In genomic region chrX:115226929-115227328, GRCh38 we compare ENCODE assay signal across 9 cellular contexts. TPM values are rescaled to one million over a fixed set of nuclear protein-coding genes. Genes with fewer than 3 reads are reported as not detected.
A peak's percentile ranks its signal among the peaks of the same experiment; 100 is the strongest.
DNase-seq lines count a peak whose midpoint lies in the region; ATAC-seq, FAIRE-seq and TF ChIP-seq lines count a peak whose summit lies in the region.
"Had no signal": no experiment of that assay in that cellular context is flagged by ENCODE, and none has a peak within 500 bp of the region (broad histone marks: within the 10 kb centered on the region; RNA-seq: fewer than 3 reads in every experiment).

No MANE protein-coding gene starts in this region.

- POLR2A ChIA-PET in IMR-90 (lab: Charles Lee; ENCODE audit: unreplicated experiment), result no interaction called here
- POLR2A ChIA-PET in HepG2 (lab: Yijun Ruan, JAX), result no interaction called here

- H3K14ac ChIP-seq in IMR-90 (replicated peaks; ENCODE audit: low read depth, low read length), result no peak overlapping the region

- H3K9ac ChIP-seq in IMR-90 (ENCODE audit: low read depth, low read length) (no peak overlapping the region), HepG2 (ENCODE audit: insufficient read depth, low read depth, low read length) (no peak overlapping the region)

- peaks cover 4 to 5% of the 10 kb centered on the region in 2 experiments; a peak in 3 of 4 replicates for H3K79me1 ChIP-seq in IMR-90 (ENCODE audit: low read depth in 1 of 2, low read length in 2 of 2)

- DNase-seq in EH (ENCODE audit: low read depth) (peak; percentile 18), IMR-90 (peak; percentile 28), HepG2 (ENCODE audit: low spot score) (peak; percentile 33), suprapubic skin (ENCODE audit: low spot score in 2 of 2) (no peak), natural killer cell (no peak), germinal center (ENCODE audit: low spot score) (no peak)
- no peak for DNase-seq in stimulated activated naive CD8-positive, alpha-beta T cell treated with anti-CD3 and anti-CD28 coated beads, Interleukin-15, amount 100 ng/mL, for 72 hours

- BruUV-seq in IMR-90 (replicated peaks; lab: Mats Ljungman, UMichigan) (no TSS peak), HepG2 (replicated peaks; lab: Mats Ljungman, UMichigan) (no TSS peak)

- H3K4me1 Mint-ChIP-seq in natural killer cell, result no peaks in the 10 kb centered on the region
- H3K4me1 Mint-ChIP-seq in stimulated activated naive CD8-positive, alpha-beta T cell treated with anti-CD3 and anti-CD28 coated beads, Interleukin-15, amount 100 ng/mL, for 72 hours, result no peaks in the 10 kb centered on the region

- no peak overlapping the region for H4K91ac ChIP-seq in IMR-90 (ENCODE audit: insufficient read depth, low read depth, low read length)

- no CpG with 5 or more reads among the region's 1 CpG for WGBS in IMR-90 (ENCODE audit: extremely low coverage in 2 of 2, insufficient read length in 1 of 2), 2 experiments
- 0% methylated on average over 1 of the region's 1 CpG for WGBS in HepG2 (ENCODE audit: low lambda C conversion rate)
- WGBS in suprapubic skin, result 31% methylated on average over 1 of the region's 1 CpG

- H3K4me2 ChIP-seq in IMR-90 (ENCODE audit: low read depth, low read length) (no peak overlapping the region), HepG2 (ENCODE audit: low read depth, low read length) (no peak overlapping the region)

- H4K8ac ChIP-seq in IMR-90 (ENCODE audit: low read depth in 2 of 2, low read length in 2 of 2), result no peak overlapping the region

- no peak overlapping the region for H4K5ac ChIP-seq in IMR-90 (ENCODE audit: low read depth, low read length)

- H2AK5ac ChIP-seq in IMR-90 (ENCODE audit: low read depth, low read length), result no peak overlapping the region

- no peak overlapping the region for H3K23ac ChIP-seq in IMR-90 (ENCODE audit: low read depth, low read length)

- H3K4ac ChIP-seq in IMR-90 (ENCODE audit: low read depth, low read length), result no peak overlapping the region

- no peaks in the 10 kb centered on the region for H3K9me1 ChIP-seq in IMR-90 (ENCODE audit: insufficient read depth, low read length)

- H4K20me1 ChIP-seq in IMR-90 (ENCODE audit: insufficient read depth, low read length) (peaks cover 8% of the 10 kb centered on the region; the same call in 1 of the 2 replicates), HepG2 (ENCODE audit: insufficient read depth, low read length) (no peaks in the 10 kb centered on the region)

- in situ Hi-C loops in IMR-90 (cut with MboI; ENCODE audit: low sequenced_read_pairs) (no loop called here), HepG2 (cut with HindIII; ENCODE audit: extremely low pct_ligation_motif_present, low pct_unique_long_range_greater_than_20kb) (no loop called here)

- H3K9me3 Mint-ChIP-seq in natural killer cell, result no peaks in the 10 kb centered on the region
- H3K9me3 Mint-ChIP-seq in stimulated activated naive CD8-positive, alpha-beta T cell treated with anti-CD3 and anti-CD28 coated beads, Interleukin-15, amount 100 ng/mL, for 72 hours, result no peaks in the 10 kb centered on the region
- H3K9me3 Mint-ChIP-seq: stimulated activated naive CD8-positive, alpha-beta T cell treated with anti-CD3 and anti-CD28 coated beads, Interleukin-15, Interleukin-2, amounts not matched to agents 100 ng/mL and 50 ng/mL, for 24 hours had no signal

- TF ChIP-seq RAD21 in IMR-90 (IDR thresholded peaks at IDR 0.05; ENCODE audit: low read length) (peak; percentile 54), HepG2 (CRISPR knock-in tag; IDR thresholded peaks at IDR 0.05) (no peak)

- H3K4me1 ChIP-seq in IMR-90 (ENCODE audit: control insufficient read depth, insufficient read depth, low read length), result no peaks in the 10 kb centered on the region
- no peaks in the 10 kb centered on the region for H3K4me1 ChIP-seq in HepG2 (ENCODE audit: insufficient read depth, low read length)
- H3K4me1 ChIP-seq in suprapubic skin, result no peaks in the 10 kb centered on the region

- intact Hi-C loops in IMR-90 (cut with micrococcal nuclease), result loop anchor here (2.0 to 10.0 kb wide), 2 partner anchors 58 to 448 kb away; no protein-coding TSS in a partner anchor
- intact Hi-C loops in HepG2 (cut with micrococcal nuclease; ENCODE audit: unreplicated experiment), result no loop called here
- intact Hi-C loops in natural killer cell (cut with micrococcal nuclease), result no loop called here

- dilution Hi-C loops in IMR-90 (cut with HindIII; ENCODE audit: low sequenced_read_pairs, unreplicated experiment), result no loop called here

- no peak overlapping the region for H3K27ac Mint-ChIP-seq in natural killer cell
- H3K27ac Mint-ChIP-seq in stimulated activated naive CD8-positive, alpha-beta T cell treated with anti-CD3 and anti-CD28 coated beads, Interleukin-15, amount 100 ng/mL, for 72 hours, result no peak overlapping the region
- H3K27ac Mint-ChIP-seq: stimulated activated naive CD8-positive, alpha-beta T cell treated with anti-CD3 and anti-CD28 coated beads, Interleukin-15, Interleukin-2, amounts not matched to agents 100 ng/mL and 50 ng/mL, for 24 hours had no signal

- H2BK15ac ChIP-seq in IMR-90 (ENCODE audit: low read depth, low read length), result no peak overlapping the region

- no peak overlapping the region for H2BK20ac ChIP-seq in IMR-90 (ENCODE audit: low read depth, low read length)

- no peak for TF ChIP-seq POLR2A in IMR-90 (IDR thresholded peaks at IDR 0.05; ENCODE audit: low read depth, low read length)
- TF ChIP-seq POLR2A in HepG2 (IDR thresholded peaks at IDR 0.05; ENCODE audit: insufficient read depth in 1 of 2, low read depth in 2 of 2, low read length in 2 of 2), result no peak
- no peak for TF ChIP-seq POLR2A in suprapubic skin (IDR thresholded peaks at IDR 0.05)

- CTCF ChIA-PET in IMR-90 (lab: Yijun Ruan, JAX) (no interaction called here), HepG2 (lab: Yijun Ruan, JAX; ENCODE audit: low intra/inter-chr PET ratio, low total read pairs) (no interaction called here)

- peaks cover 10 to 48% of the 10 kb centered on the region in 2 donors for H3K27me3 Mint-ChIP-seq in natural killer cell (ENCODE audit: low read depth in 2 of 2)
- H3K27me3 Mint-ChIP-seq in stimulated activated naive CD8-positive, alpha-beta T cell treated with anti-CD3 and anti-CD28 coated beads, Interleukin-15, amount 100 ng/mL, for 72 hours, result peaks cover 14% of the 10 kb centered on the region

- H3K27me3 ChIP-seq in IMR-90 (ENCODE audit: control insufficient read depth, insufficient read depth, low read length) (no peaks in the 10 kb centered on the region), HepG2 (ENCODE audit: control insufficient read depth in 1 of 2, insufficient read depth in 2 of 2, low read length in 2 of 2) (no peaks in the 10 kb centered on the region), suprapubic skin (no peaks in the 10 kb centered on the region)

- no peak overlapping the region for H2AFZ ChIP-seq in IMR-90 (replicated peaks; ENCODE audit: low read length, poor library complexity)
- H2AFZ ChIP-seq in HepG2 (ENCODE audit: low read length), result no peak overlapping the region

- TF ChIP-seq EP300 in HepG2 (IDR thresholded peaks at IDR 0.05; ENCODE audit: low read depth in 2 of 2, low read length in 2 of 2), result no peak
- no peak for TF ChIP-seq EP300 in HepG2 (CRISPR knock-in tag; IDR thresholded peaks at IDR 0.05; ENCODE audit: borderline replicate concordance)
- TF ChIP-seq EP300 in suprapubic skin (IDR thresholded peaks at IDR 0.05), result no peak

- H3K56ac ChIP-seq in IMR-90 (ENCODE audit: extremely low read depth, insufficient read depth, low read length), result no peak overlapping the region

- no peak overlapping the region for H3K4me3 Mint-ChIP-seq in natural killer cell
- no peak overlapping the region for H3K4me3 Mint-ChIP-seq in stimulated activated naive CD8-positive, alpha-beta T cell treated with anti-CD3 and anti-CD28 coated beads, Interleukin-15, amount 100 ng/mL, for 72 hours
- H3K4me3 Mint-ChIP-seq: stimulated activated naive CD8-positive, alpha-beta T cell treated with anti-CD3 and anti-CD28 coated beads, Interleukin-15, Interleukin-2, amounts not matched to agents 100 ng/mL and 50 ng/mL, for 24 hours had no signal

- H3K18ac ChIP-seq in IMR-90 (ENCODE audit: low read depth, low read length), result no peak overlapping the region

- H3K79me2 ChIP-seq in HepG2 (ENCODE audit: insufficient read depth, low read length), result no peaks in the 10 kb centered on the region

- no peak overlapping the region for H2AK9ac ChIP-seq in IMR-90 (replicated peaks; ENCODE audit: low read depth, low read length, poor library complexity)

- peak; percentile 57 for FAIRE-seq in HepG2 (lab: Jason Lieb, UNC)

- H3K36me3 Mint-ChIP-seq in natural killer cell, result no peaks in the 10 kb centered on the region

- no peak overlapping the region for H2BK5ac ChIP-seq in IMR-90 (ENCODE audit: low read depth, low read length, poor library complexity, severe bottlenecking)

- no peaks in the 10 kb centered on the region for H3K36me3 ChIP-seq in IMR-90 (ENCODE audit: control insufficient read depth, insufficient read depth, low read length)
- H3K36me3 ChIP-seq in HepG2 (replicated peaks in 1 of 2; ENCODE audit: control insufficient read depth in 1 of 2, insufficient read depth in 2 of 2, low read length in 2 of 2), result no peaks in the 10 kb centered on the region
- H3K36me3 ChIP-seq in suprapubic skin, result no peaks in the 10 kb centered on the region

- H3K9me3 ChIP-seq in IMR-90 (ENCODE audit: control insufficient read depth, insufficient read depth, low read length) (no peaks in the 10 kb centered on the region), HepG2 (ENCODE audit: low read length) (no peaks in the 10 kb centered on the region), suprapubic skin (no peaks in the 10 kb centered on the region)

- peak; percentile 53 for TF ChIP-seq CTCF in IMR-90 (conservative IDR thresholded peaks at IDR 0.05; ENCODE audit: low read depth, low read length)
- TF ChIP-seq CTCF in VCaP (conservative IDR thresholded peaks at IDR 0.05), result peak; percentile 59
- peak; percentile 49 for TF ChIP-seq CTCF in HepG2 (CRISPR knock-in tag; IDR thresholded peaks at IDR 0.05)
- TF ChIP-seq CTCF in suprapubic skin (IDR thresholded peaks at IDR 0.05), result no peak
- no peak for TF ChIP-seq CTCF in natural killer cell (IDR thresholded peaks at IDR 0.05)

- H3K27ac ChIP-seq in IMR-90 (ENCODE audit: insufficient read depth, low read length), result no peak overlapping the region
- H3K27ac ChIP-seq in VCaP, result no peak overlapping the region
- H3K27ac ChIP-seq in HepG2 (ENCODE audit: extremely low read length, insufficient read depth, low read length), result no peak overlapping the region
- no peak overlapping the region for H3K27ac ChIP-seq in suprapubic skin

- H2BK120ac ChIP-seq in IMR-90 (ENCODE audit: low read depth, low read length), result no peak overlapping the region

- ATAC-seq in IMR-90 (ENCODE audit: low read depth) (peak; percentile 62), HepG2 (peak; percentile 79), natural killer cell (no peak)
- no peak for ATAC-seq in stimulated activated naive CD8-positive, alpha-beta T cell treated with anti-CD3 and anti-CD28 coated beads, Interleukin-15, amount 100 ng/mL, for 72 hours

- no peak overlapping the region for H3K4me3 ChIP-seq in IMR-90 (ENCODE audit: insufficient read depth, low read depth, low read length)
- no peak overlapping the region for H3K4me3 ChIP-seq in HepG2 (replicated peaks in 1 of 3; ENCODE audit: insufficient read depth in 1 of 3, low read depth in 2 of 3, low read length in 3 of 3)
- H3K4me3 ChIP-seq in suprapubic skin, result no peak overlapping the region

RNA-seq across cellular contexts. Expression of gene LRCH2, which starts 7.0 kb away (rescaled TPM):
- 4.3 and 8.1 TPM in 2 replicates for total RNA-seq in IMR-90 (2012; rRNA removed)
- 1.8 and 2.6 TPM in 2 replicates for polyA plus RNA-seq in IMR-90 (2012; rRNA removed)
- polyA plus RNA-seq in IMR-90 (2012; cell fraction: cytosol; rRNA removed), result 0.32 TPM in 2 replicates
- 0.27 and 2.4 TPM in 2 replicates for polyA plus RNA-seq in IMR-90 (2012; cell fraction: nucleus; rRNA removed; ENCODE audit: low replicate concordance)
- not detected in 2 replicates for total RNA-seq in HepG2 (2016; rRNA removed; fragmentation: Illumina TruSeq; extraction: Trizol)
- total RNA-seq in HepG2 (2016; cell fraction: cytosol; rRNA removed; fragmentation: Illumina TruSeq; extraction: Trizol; ENCODE audit: low read depth), result not detected in 2 replicates
- not detected in 2 replicates for total RNA-seq in HepG2 (2016; cell fraction: insoluble cytoplasmic fraction; rRNA removed; fragmentation: Illumina TruSeq; extraction: Trizol)
- not detected in 2 replicates for total RNA-seq in HepG2 (2016; cell fraction: membrane; rRNA removed; fragmentation: Illumina TruSeq; extraction: Trizol)
- not detected in 2 replicates for total RNA-seq in HepG2 (2016; cell fraction: nucleus; rRNA removed; fragmentation: Illumina TruSeq; extraction: Trizol)
- not detected in 2 replicates for polyA plus RNA-seq in HepG2 (2011; rRNA removed)
- not detected in 2 replicates for polyA plus RNA-seq in HepG2 (2011; cell fraction: cytosol; rRNA removed)
- not detected in 2 replicates for polyA plus RNA-seq in HepG2 (2011; cell fraction: nucleus; rRNA removed)
- not detected in 2 replicates for polyA plus RNA-seq in HepG2 (2012)
- polyA plus RNA-seq in HepG2 (2016; cell fraction: cytosol; fragmentation: Illumina TruSeq; extraction: Trizol; ENCODE audit: low read depth), result not detected in 2 replicates
- polyA plus RNA-seq in HepG2 (2016; cell fraction: insoluble cytoplasmic fraction; fragmentation: Illumina TruSeq; extraction: Trizol; ENCODE audit: low read depth), result not detected in 2 replicates
- not detected in 2 replicates for polyA plus RNA-seq in HepG2 (2016; cell fraction: membrane; fragmentation: Illumina TruSeq; extraction: Trizol; ENCODE audit: low read depth)
- polyA plus RNA-seq in HepG2 (2016; cell fraction: nucleus; fragmentation: Illumina TruSeq; extraction: Trizol; ENCODE audit: insufficient read depth, low read depth), result not detected in 2 replicates
- polyA minus RNA-seq in HepG2 (2011; rRNA and poly(A)+ RNA removed; ENCODE audit: low replicate concordance), result not detected in 2 replicates
- polyA minus RNA-seq in HepG2 (2011; cell fraction: cytosol; rRNA and poly(A)+ RNA removed), result not detected in 2 replicates
- polyA minus RNA-seq in HepG2 (2011; cell fraction: nucleus; rRNA and poly(A)+ RNA removed), result not detected in 2 replicates
- total RNA-seq in suprapubic skin, result 1 to 10 TPM in 1 of 4 donors, under 1 TPM in 2, not detected in 1; 0.42 to 1.4 (median 0.44) TPM
- total RNA-seq in natural killer cell, result not detected

RNA-seq across cellular contexts. Expression of gene RBMXL3, which starts 37.7 kb away (rescaled TPM):
- total RNA-seq in IMR-90 (2012; rRNA removed), result not detected in 2 replicates
- not detected in 2 replicates for polyA plus RNA-seq in IMR-90 (2012; rRNA removed)
- not detected in 2 replicates for polyA plus RNA-seq in IMR-90 (2012; cell fraction: cytosol; rRNA removed)
- not detected in 2 replicates for polyA plus RNA-seq in IMR-90 (2012; cell fraction: nucleus; rRNA removed; ENCODE audit: low replicate concordance)
- total RNA-seq in HepG2 (2016; rRNA removed; fragmentation: Illumina TruSeq; extraction: Trizol), result not detected in 2 replicates
- not detected in 2 replicates for total RNA-seq in HepG2 (2016; cell fraction: cytosol; rRNA removed; fragmentation: Illumina TruSeq; extraction: Trizol; ENCODE audit: low read depth)
- total RNA-seq in HepG2 (2016; cell fraction: insoluble cytoplasmic fraction; rRNA removed; fragmentation: Illumina TruSeq; extraction: Trizol), result not detected in 2 replicates
- total RNA-seq in HepG2 (2016; cell fraction: membrane; rRNA removed; fragmentation: Illumina TruSeq; extraction: Trizol), result not detected in 2 replicates
- not detected in 2 replicates for total RNA-seq in HepG2 (2016; cell fraction: nucleus; rRNA removed; fragmentation: Illumina TruSeq; extraction: Trizol)
- not detected in 2 replicates for polyA plus RNA-seq in HepG2 (2011; rRNA removed)
- polyA plus RNA-seq in HepG2 (2011; cell fraction: cytosol; rRNA removed), result not detected in 2 replicates
- polyA plus RNA-seq in HepG2 (2011; cell fraction: nucleus; rRNA removed), result not detected in 2 replicates
- not detected in 2 replicates for polyA plus RNA-seq in HepG2 (2012)
- polyA plus RNA-seq in HepG2 (2016; cell fraction: cytosol; fragmentation: Illumina TruSeq; extraction: Trizol; ENCODE audit: low read depth), result not detected in 2 replicates
- polyA plus RNA-seq in HepG2 (2016; cell fraction: insoluble cytoplasmic fraction; fragmentation: Illumina TruSeq; extraction: Trizol; ENCODE audit: low read depth), result not detected in 2 replicates
- polyA plus RNA-seq in HepG2 (2016; cell fraction: membrane; fragmentation: Illumina TruSeq; extraction: Trizol; ENCODE audit: low read depth), result not detected in 2 replicates
- not detected in 2 replicates for polyA plus RNA-seq in HepG2 (2016; cell fraction: nucleus; fragmentation: Illumina TruSeq; extraction: Trizol; ENCODE audit: insufficient read depth, low read depth)
- not detected in 2 replicates for polyA minus RNA-seq in HepG2 (2011; rRNA and poly(A)+ RNA removed; ENCODE audit: low replicate concordance)
- not detected in 2 replicates for polyA minus RNA-seq in HepG2 (2011; cell fraction: cytosol; rRNA and poly(A)+ RNA removed)
- polyA minus RNA-seq in HepG2 (2011; cell fraction: nucleus; rRNA and poly(A)+ RNA removed), result not detected in 2 replicates
- total RNA-seq in suprapubic skin, result not detected
- not detected for total RNA-seq in natural killer cell

Comparison
In these comparisons a context has a peak if more than half of its experiments do, and no peak if none do; other contexts are left out.
1. DNase-seq: peak in EH (single experiment), IMR-90 (single experiment) and HepG2 (single experiment); none in suprapubic skin (0 of 2), natural killer cell (single experiment), stimulated activated naive CD8-positive, alpha-beta T cell treated with anti-CD3 and anti-CD28 coated beads, Interleukin-15, amount 100 ng/mL, for 72 hours (0 of 2) and germinal center (single experiment).
2. ATAC-seq: peak in IMR-90 (single experiment) and HepG2 (single experiment); none in natural killer cell (0 of 3) and stimulated activated naive CD8-positive, alpha-beta T cell treated with anti-CD3 and anti-CD28 coated beads, Interleukin-15, amount 100 ng/mL, for 72 hours (single experiment).
3. CTCF ChIP-seq: peak in IMR-90 (single experiment), VCaP (single experiment) and HepG2 (single experiment); none in suprapubic skin (0 of 2) and natural killer cell (single experiment).